In the genomic region with DNA sequence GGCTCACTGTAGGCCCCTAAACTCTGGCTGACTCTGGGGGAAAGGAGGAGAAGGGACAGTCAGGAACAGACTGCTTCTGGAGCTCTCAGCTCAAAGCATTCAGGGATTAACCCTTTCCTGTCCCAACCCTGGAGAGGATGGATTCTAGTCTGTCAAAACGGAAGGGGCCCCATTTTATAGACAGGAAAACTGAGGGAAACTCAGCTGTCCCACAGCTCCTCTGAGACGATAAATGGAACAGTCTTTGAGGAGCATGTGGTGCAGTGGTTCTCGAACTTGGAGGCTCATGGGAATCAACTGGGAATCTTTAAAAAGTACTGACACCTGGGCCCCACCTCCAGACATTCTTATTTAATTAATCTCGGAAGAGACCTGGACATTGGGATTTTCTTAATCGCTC, we compare ENCODE assay signal across 20 cellular contexts. TPM values are rescaled to one million over a fixed set of nuclear protein-coding genes. Genes with fewer than 3 reads are reported as not detected.
DNase-seq lines count a peak whose midpoint lies in the region; ATAC-seq, FAIRE-seq and TF ChIP-seq lines count a peak whose summit lies in the region.
"Had no signal": no experiment of that assay in that cellular context is flagged by ENCODE, and none has a peak within 500 bp of the region (broad histone marks: within the 10 kb centered on the region; RNA-seq: fewer than 3 reads in every experiment).

No MANE protein-coding gene starts in this region.

- H3K36me3 ChIP-seq in H7 (replicated peaks; ENCODE audit: control insufficient read depth, insufficient read depth, low read length) (no peaks in the 10 kb centered on the region), H1 (ENCODE audit: control insufficient read depth in 2 of 4, insufficient read depth in 4 of 4, low read length in 3 of 4) (no peaks in the 10 kb centered on the region), mesendoderm (ENCODE audit: control insufficient read depth, insufficient read depth, low read length) (no peaks in the 10 kb centered on the region)
- H3K36me3 ChIP-seq: BLaER1 had no signal

- H3K9me3 ChIP-seq in H1 (ENCODE audit: insufficient read depth in 2 of 2, low read depth in 1 of 2, low read length in 1 of 2): no peaks in the 10 kb centered on the region
- H3K9me3 ChIP-seq: BLaER1 had no signal

- no peak overlapping the region for H2AK5ac ChIP-seq in H1 (ENCODE audit: low read depth, low read length)
- H2AK5ac ChIP-seq in mesendoderm (ENCODE audit: low read length): no peak overlapping the region

- no peak overlapping the region for H2BK12ac ChIP-seq in H1 (ENCODE audit: low read depth, low read length)

- H4K91ac ChIP-seq in H1 (replicated peaks; ENCODE audit: insufficient read length, low read length): peak overlapping the region; percentile 36

- H2BK15ac ChIP-seq in H1 (ENCODE audit: low read length) (peak overlapping the region; percentile 47; the same call in 1 of the 2 replicates), mesendoderm (replicated peaks; ENCODE audit: low read depth) (no peak overlapping the region)

- H3K79me2 ChIP-seq in H1 (ENCODE audit: control insufficient read depth in 1 of 2, insufficient read depth in 2 of 2, low read length in 2 of 2) (no peaks in the 10 kb centered on the region), mesendoderm (ENCODE audit: control insufficient read depth, insufficient read depth, low read length) (no peaks in the 10 kb centered on the region)

- CTCF ChIA-PET in H1 (lab: Charles Lee; ENCODE audit: partially characterized antibody) (interaction anchor here (0.6 to 2.8 kb wide), 5 partner anchors 15 to 1469 kb away, joined by 3 to 9 read pairs (median 4); no protein-coding TSS in a partner anchor), RWPE1 (lab: Yijun Ruan, JAX) (no interaction called here)

- TF ChIP-seq CTCF in H1 (IDR thresholded peaks at IDR 0.05; ENCODE audit: control extremely low read depth in 1 of 3, insufficient read depth in 1 of 3, low read depth in 1 of 3, low read length in 3 of 3) (no peak), RWPE1 (conservative IDR thresholded peaks at IDR 0.05; ENCODE audit: low read depth) (no peak)

- 0 out of 2 replicates have a peak overlapping the region, but pooled peaks have one; percentile 90 for H2AFZ ChIP-seq in H1 (ENCODE audit: low read length)

- TF ChIP-seq POLR2A in H1 (IDR thresholded peaks at IDR 0.05; ENCODE audit: control extremely low read depth in 1 of 2, low read depth in 2 of 2, low read length in 2 of 2): no peak

- TF ChIP-seq RAD21 in H1 (IDR thresholded peaks at IDR 0.05 in 1 of 2, conservative IDR thresholded peaks at IDR 0.05 in 1 of 2; ENCODE audit: low read depth in 2 of 2, low read length in 2 of 2): no peak

- no peak for ATAC-seq in HG03135 (IDR thresholded peaks at IDR 0.05; ENCODE audit: unreplicated experiment)
- ATAC-seq: K562 had no signal

- H4K8ac ChIP-seq in H1 (ENCODE audit: extremely low read depth, insufficient read depth, low read length): no peak overlapping the region
- H4K8ac ChIP-seq in mesendoderm (ENCODE audit: low read depth, low read length): no peak overlapping the region

- H3K4me1 ChIP-seq in H1 (replicated peaks in 1 of 4; ENCODE audit: control insufficient read depth in 3 of 4, insufficient read depth in 4 of 4, low read length in 3 of 4): peaks cover 15 to 30% (median 23%) of the 10 kb centered on the region in 4 experiments
- peaks cover 11% of the 10 kb centered on the region for H3K4me1 ChIP-seq in mesendoderm (ENCODE audit: control insufficient read depth, low read depth, low read length)
- H3K4me1 ChIP-seq: BLaER1 had no signal

- no peaks in the 10 kb centered on the region for H4K20me1 ChIP-seq in H1 (replicated peaks in 1 of 2; ENCODE audit: control insufficient read depth in 1 of 2, insufficient read depth in 2 of 2, low read length in 2 of 2)
- H4K20me1 ChIP-seq: BLaER1 had no signal

- no peak overlapping the region for H3K9ac ChIP-seq in H1 (replicated peaks in 1 of 4; ENCODE audit: extremely low read depth in 1 of 4, low read depth in 3 of 4, low read length in 3 of 4)
- no peak overlapping the region for H3K9ac ChIP-seq in mesendoderm (ENCODE audit: low read length)
- H3K9ac ChIP-seq: BLaER1 had no signal

- TF ChIP-seq EP300 in H1 (IDR thresholded peaks at IDR 0.05; ENCODE audit: borderline replicate concordance in 1 of 2, low read depth in 2 of 2, low read length in 2 of 2): no peak

- no peak overlapping the region for H4K5ac ChIP-seq in H1 (ENCODE audit: insufficient read length, low read depth, low read length)
- no peak overlapping the region for H4K5ac ChIP-seq in mesendoderm (ENCODE audit: low read length)

- POLR2A ChIA-PET in H1 (lab: Charles Lee; ENCODE audit: partially characterized antibody): interaction anchor here (1.2 to 1.5 kb wide), 3 partner anchors 16 to 43 kb away, joined by 3 to 4 read pairs (median 3); partner anchors contain the start of gene SRRM4
- POLR2A ChIA-PET in RWPE1 (lab: Yijun Ruan, JAX; ENCODE audit: low non-redundant PET): no interaction called here

- H2BK20ac ChIP-seq in H1 (ENCODE audit: low read length): no peak overlapping the region

- H3K27me3 ChIP-seq in H7 (ENCODE audit: control insufficient read depth, insufficient read depth, low read length): no peaks in the 10 kb centered on the region; the same call in 1 of the 2 replicates
- no peaks in the 10 kb centered on the region; a peak in 1 of 7 replicates for H3K27me3 ChIP-seq in H1 (replicated peaks in 1 of 4; ENCODE audit: control insufficient read depth in 3 of 4, extremely low read depth in 1 of 4, insufficient read depth in 3 of 4, low read length in 3 of 4)
- H3K27me3 ChIP-seq in mesendoderm (ENCODE audit: insufficient read depth, low read length, poor library complexity): no peaks in the 10 kb centered on the region
- H3K27me3 ChIP-seq: BLaER1 had no signal

- H3K4me3 ChIP-seq in H7 (ENCODE audit: insufficient read depth, low read depth, low read length) (no peak overlapping the region), H1 (ENCODE audit: extremely low read depth in 1 of 4, insufficient read depth in 2 of 4, low read depth in 3 of 4, low read length in 4 of 4) (no peak overlapping the region), mesendoderm (ENCODE audit: low read length) (no peak overlapping the region)
- H3K4me3 ChIP-seq: BLaER1, K562 had no signal

- 84% methylated on average over 5 of the region's 5 CpGs; no CpG with 5 or more reads in 1 of the 2 experiments for WGBS in H1 (ENCODE audit: extremely low coverage in 1 of 2, insufficient coverage in 1 of 2, insufficient read length in 1 of 2, insufficient replicate concordance in 2 of 2, low coverage in 1 of 2, low lambda C conversion rate in 2 of 2, missing lambda C conversion rate in 1 of 2), 2 experiments
- no CpG with 5 or more reads among the region's 5 CpGs for WGBS in mesendoderm (ENCODE audit: extremely low coverage, insufficient coverage, low lambda C conversion rate)

- FAIRE-seq in H1 (lab: Jason Lieb, UNC): no peak
- FAIRE-seq: G401.6, GM19239, H54, HTR-8/SVneo, K562 had no signal

- H2BK5ac ChIP-seq in H1 (ENCODE audit: low read depth, low read length) (no peak overlapping the region), mesendoderm (ENCODE audit: low read length) (no peak overlapping the region)

- no peak overlapping the region for H3K18ac ChIP-seq in H1 (ENCODE audit: extremely low read depth, low read length)
- H3K18ac ChIP-seq in mesendoderm (ENCODE audit: low read length): no peak overlapping the region

- H3K56ac ChIP-seq in H1 (replicated peaks; ENCODE audit: insufficient read length, low read depth, low read length) (no peak overlapping the region), mesendoderm (ENCODE audit: low read length) (no peak overlapping the region)

- H3K23ac ChIP-seq in H1 (ENCODE audit: insufficient read length) (no peak overlapping the region), mesendoderm (ENCODE audit: low read length) (no peak overlapping the region)

- H3K4ac ChIP-seq in H1 (replicated peaks; ENCODE audit: insufficient read length, low read depth, low read length) (no peak overlapping the region), mesendoderm (ENCODE audit: low read depth, low read length) (no peak overlapping the region)

- no peak overlapping the region for H3K4me2 ChIP-seq in H1 (ENCODE audit: insufficient read depth in 1 of 2, low read depth in 2 of 2, low read length in 2 of 2)
- no peak overlapping the region for H3K4me2 ChIP-seq in mesendoderm (ENCODE audit: low read length)
- H3K4me2 ChIP-seq: BLaER1 had no signal

- H3K14ac ChIP-seq in H1 (ENCODE audit: insufficient read length): no peak overlapping the region

- H3K27ac ChIP-seq in H1 (ENCODE audit: low read depth, low read length) (no peak overlapping the region), mesendoderm (ENCODE audit: low read depth, low read length) (no peak overlapping the region), RWPE1 (no peak overlapping the region)
- H3K27ac ChIP-seq: BLaER1 had no signal

- no peaks in the 10 kb centered on the region; the same call in 1 of the 2 replicates for H3K23me2 ChIP-seq in H1 (ENCODE audit: low read depth, low read length)

- DNase-seq in DMS 273 (lab: John Stamatoyannopoulos, UW; ENCODE audit: unreplicated experiment) (peak; percentile 14), DMS 273 treated with DMSO at 0.1 percent for 48 hours (lab: John Stamatoyannopoulos, UW) (no peak), H7 (peak; percentile 40), H1 (ENCODE audit: low read depth in 1 of 2, low spot score in 2 of 2) (no peak), mesendoderm (peak; percentile 28), RWPE1 (ENCODE audit: low spot score) (no peak)
- no peak for DNase-seq in stimulated activated CD4-positive, alpha-beta T cell treated with anti-CD3 and anti-CD28 coated beads, Interleukin-12 subunit alpha, Interleukin-12 subunit beta, amount 100 ng/mL, for 4 hours
- DNase-seq: 8988T; AML-193; CD8-positive, alpha-beta memory T cell; DMS153; DMS79 treated with DMSO at 0.1 percent for 48 hours; EL had no signal

- H3K79me1 ChIP-seq in H1 (ENCODE audit: low read depth, low read length) (no peaks in the 10 kb centered on the region), mesendoderm (ENCODE audit: low read length) (no peaks in the 10 kb centered on the region)

- H2BK120ac ChIP-seq in H1 (replicated peaks; ENCODE audit: low read depth, low read length): no peak overlapping the region
- no peak overlapping the region for H2BK120ac ChIP-seq in mesendoderm (ENCODE audit: low read depth, low read length)

TF ChIP-seq in H1, 55 proteins besides CTCF, POLR2A, EP300 and RAD21 (continues in another document):
- no peak for TF ChIP-seq SP4 (IDR thresholded peaks at IDR 0.05; ENCODE audit: low read length)

RNA-seq across cellular contexts. Expression of gene SRRM4, which starts 23.7 kb away (rescaled TPM):
- 0.26 and 0.76 TPM in 2 replicates for total RNA-seq in H7 (2014; rRNA removed; shearing (Covaris generic))
- total RNA-seq in H1 (2021; fragmentation: NEBNext Ultra II Directional; extraction: Animal tissue kit (Norgen Biotek cat#: 25700)): 1.1 TPM in 2 replicates
- polyA plus RNA-seq in H1 (2011; rRNA removed): 0.35 and 0.53 TPM in 2 replicates
- 0.32 TPM for polyA plus RNA-seq in H1 (2011; cell fraction: cytosol; rRNA removed)
- 0.87 TPM for polyA plus RNA-seq in H1 (2011; cell fraction: nucleus; rRNA removed)
- 0.83 to 1.2 TPM (median 1.1 TPM) in 4 replicates for polyA plus RNA-seq in H1 (2012, experiment 1 of 2)
- 0.46 TPM for polyA plus RNA-seq in H1 (2012, experiment 2 of 2)
- 1.6 TPM for polyA plus RNA-seq in H1 (2013, experiment 1 of 2)
- polyA plus RNA-seq in H1 (2013, experiment 2 of 2): 1.8 TPM
- polyA minus RNA-seq in H1 (2011; rRNA and poly(A)+ RNA removed): 0.57 and 0.85 TPM in 2 replicates
- polyA minus RNA-seq in H1 (2011; cell fraction: cytosol; rRNA and poly(A)+ RNA removed): 0.51 TPM
- 1.1 TPM for polyA minus RNA-seq in H1 (2011; cell fraction: nucleus; rRNA and poly(A)+ RNA removed)
- polyA plus RNA-seq in mesendoderm (2013, experiment 1 of 2): 0.37 TPM
- polyA plus RNA-seq in mesendoderm (2013, experiment 2 of 2): 0.41 TPM
- total RNA-seq: CD8-positive, alpha-beta memory T cell; K562 had no signal
- polyA plus RNA-seq: CD8-positive, alpha-beta memory T cell; K562 had no signal

Comparison
In these comparisons a context has a peak if more than half of its experiments do, and no peak if none do; other contexts are left out.
1. DNase-seq: peak in DMS 273 (single experiment), H7 (single experiment) and mesendoderm (single experiment); none in DMS 273 treated with DMSO at 0.1 percent for 48 hours (single experiment), H1 (0 of 2), stimulated activated CD4-positive, alpha-beta T cell treated with anti-CD3 and anti-CD28 coated beads, Interleukin-12 subunit alpha, Interleukin-12 subunit beta, amount 100 ng/mL, for 4 hours (single experiment) and RWPE1 (single experiment).